8 cellular contexts compared by ENCODE assay signal in the genomic region with DNA sequence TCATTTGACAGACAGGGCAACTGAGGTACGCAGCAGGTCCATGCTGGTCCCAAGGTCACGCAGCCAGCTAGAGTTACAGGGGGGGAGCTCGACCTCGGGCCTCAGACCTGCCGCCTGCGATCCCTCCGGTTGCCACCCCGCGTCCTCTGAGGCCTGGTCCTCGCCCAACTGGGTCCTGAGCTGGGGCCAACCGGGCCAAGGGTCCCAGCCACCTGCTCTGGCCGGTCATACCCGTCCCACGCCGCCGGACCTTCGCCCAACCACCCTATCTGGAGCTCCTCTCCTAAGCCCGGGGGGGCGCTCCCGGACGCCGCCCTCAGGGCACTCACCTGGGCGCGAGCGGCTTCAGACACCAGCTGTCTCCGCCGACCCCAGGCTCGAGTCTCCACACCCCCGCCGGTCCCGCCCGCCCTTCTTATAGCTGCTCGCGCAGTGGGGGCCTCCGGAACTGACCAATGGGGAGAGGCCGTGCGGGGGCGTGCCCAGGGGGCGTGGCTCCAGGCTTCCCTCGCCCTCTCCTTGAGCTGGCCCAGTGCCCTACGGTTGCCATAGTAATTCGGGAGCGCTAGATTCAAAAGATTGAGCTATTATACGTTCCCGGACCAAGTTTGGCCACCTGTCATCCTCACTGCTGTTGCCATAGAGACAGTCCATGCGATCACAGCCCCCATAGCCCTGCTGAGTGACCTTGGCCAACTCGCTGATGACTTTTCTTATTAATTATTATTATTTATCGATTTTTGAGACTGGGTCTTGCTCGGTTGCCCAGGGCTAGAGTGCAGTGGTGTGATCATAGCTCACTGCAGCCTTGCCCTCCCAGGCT. TPM values are rescaled to one million over a fixed set of nuclear protein-coding genes. Genes with fewer than 3 reads are reported as not detected.
DNase-seq lines count a peak whose midpoint lies in the region; ATAC-seq and TF ChIP-seq lines count a peak whose summit lies in the region.

A gene with protein sequence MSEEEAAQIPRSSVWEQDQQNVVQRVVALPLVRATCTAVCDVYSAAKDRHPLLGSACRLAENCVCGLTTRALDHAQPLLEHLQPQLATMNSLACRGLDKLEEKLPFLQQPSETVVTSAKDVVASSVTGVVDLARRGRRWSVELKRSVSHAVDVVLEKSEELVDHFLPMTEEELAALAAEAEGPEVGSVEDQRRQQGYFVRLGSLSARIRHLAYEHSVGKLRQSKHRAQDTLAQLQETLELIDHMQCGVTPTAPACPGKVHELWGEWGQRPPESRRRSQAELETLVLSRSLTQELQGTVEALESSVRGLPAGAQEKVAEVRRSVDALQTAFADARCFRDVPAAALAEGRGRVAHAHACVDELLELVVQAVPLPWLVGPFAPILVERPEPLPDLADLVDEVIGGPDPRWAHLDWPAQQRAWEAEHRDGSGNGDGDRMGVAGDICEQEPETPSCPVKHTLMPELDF (minus strand): TSS at position 389 of the 823 bp plus-strand sequence. CDS start 1,150 bp downstream, outside the sequence.

- no peak for TF ChIP-seq CTCF in right atrium auricular region (IDR thresholded peaks at IDR 0.05)
- TF ChIP-seq CTCF in prostate gland (IDR thresholded peaks at IDR 0.05), result peak in 1 of 4 experiments; percentile 7

- no peaks in the 10 kb centered on the region for H3K9me3 ChIP-seq in right atrium auricular region
- H3K9me3 ChIP-seq in prostate gland, result no peaks in the 10 kb centered on the region

- no peaks in the 10 kb centered on the region for H3K36me3 ChIP-seq in right atrium auricular region
- H3K36me3 ChIP-seq in prostate gland, result no peaks in the 10 kb centered on the region

- peak; percentile 49 for TF ChIP-seq POLR2A in prostate gland (IDR thresholded peaks at IDR 0.05)

- peaks cover 0 to 39% of the 10 kb centered on the region in 2 donors for H3K4me1 ChIP-seq in right atrium auricular region
- H3K4me1 ChIP-seq in prostate gland (replicated peaks), result no peaks in the 10 kb centered on the region

- 9% methylated on average over 46 of the region's 49 CpGs for WGBS in prostate gland

- ATAC-seq in HG03159 (IDR thresholded peaks at IDR 0.05; ENCODE audit: unreplicated experiment) (no peak), HG02938 (IDR thresholded peaks at IDR 0.05; ENCODE audit: unreplicated experiment) (no peak)

- H3K4me3 ChIP-seq in right atrium auricular region (peak within 1 kb of the TSS; percentile 41 to 48), prostate gland (peak within 1 kb of the TSS; percentile 15 to 33)

- DNase-seq in CD1c-positive myeloid dendritic cell (ENCODE audit: extremely low spot score) (peak; percentile 75), KBM-7 (peak; percentile 42), RPMI7951 (ENCODE audit: low read depth) (peak; percentile 57), amygdala (lab: John Stamatoyannopoulos, UW) (peak in 54 of 56 donors; percentile 6 to 94 (median 44)), right atrium auricular region (ENCODE audit: low spot score) (peak; percentile 66), prostate gland (ENCODE audit: low spot score) (peak; percentile 64)

- H3K27ac ChIP-seq in right atrium auricular region, result peak within 1 kb of the TSS; percentile 65 to 69
- H3K27ac ChIP-seq in prostate gland, result peak within 1 kb of the TSS in 1 of 2 donors; percentile 60

- H3K27me3 ChIP-seq in right atrium auricular region, result no peaks in the 10 kb centered on the region
- H3K27me3 ChIP-seq in prostate gland (replicated peaks; ENCODE audit: insufficient read depth), result no peaks in the 10 kb centered on the region

- in situ Hi-C loops in KBM-7 (cut with MboI; ENCODE audit: low pct_unique_long_range_greater_than_20kb, low sequenced_read_pairs), result no loop called here

- intact Hi-C loops in prostate gland (cut with DNase I), result no loop called here

RNA-seq across cellular contexts. Expression of the gene that starts here (rescaled TPM):
- not detected in 2 replicates for total RNA-seq in RPMI7951 (2014; rRNA removed; shearing (Covaris generic))
- total RNA-seq in right atrium auricular region, result 10 to 100 TPM; 21.4 to 43.6 TPM
- total RNA-seq in prostate gland, result 10 to 100 TPM; 23.2 to 26.8 TPM

Comparison
In these comparisons a context has a peak if more than half of its experiments do, and no peak if none do; other contexts are left out.
1. RNA of the gene that starts here (total RNA-seq): 21.4 to 43.6 TPM in right atrium auricular region and 23.2 to 26.8 TPM in prostate gland; not detected in RPMI7951; every median in the first group is over 10 times any median in the second.
2. Peak in DNase-seq in RPMI7951; RNA of the gene not detected or under 1 TPM.
3. Peak in every context shown above with its lines, with median percentiles within 50 percentile points of each other: DNase-seq.